8 cellular contexts compared by ENCODE assay signal in genomic region chr17:38869647-38870258, GRCh38. TPM values are rescaled to one million over a fixed set of nuclear protein-coding genes. Genes with fewer than 3 reads are reported as not detected.
DNase-seq lines count a peak whose midpoint lies in the region; ATAC-seq and TF ChIP-seq lines count a peak whose summit lies in the region.

LASP1 (plus strand) TSS chr17:38870058; CDS start chr17:38870190, 132 bp downstream.

- H3K27ac ChIP-seq in KMS-11 = peak within 1 kb of the TSS; percentile 74

- DNase-seq in DMS114 treated with DMSO at 0.1 percent for 48 hours (lab: John Stamatoyannopoulos, UW; ENCODE audit: unreplicated experiment) = peak; percentile 48
- peak; percentile 86 for DNase-seq in activated T-helper 2 cell treated with anti-CD3 and anti-CD28 coated beads, Interferon-gamma antibody, Interleukin-2, Interleukin-4, amounts not matched to agents 10 μg/mL and 5 μg/mL and 100 μg/mL, durations not matched to agents 14 hours and 24 hours and 36 hours (ENCODE audit: low spot score)
- DNase-seq in fibroblast of peridontal ligament (ENCODE audit: extremely low read depth) = peak; percentile 79
- peak; percentile 93 for DNase-seq in natural killer cell treated with Interleukin-12 subunit alpha and Interleukin-12 subunit beta and Interleukin-15 and Interleukin-18, amount 100 ng/mL, for 72 hours (ENCODE audit: low spot score)
- peak; percentile 92 for DNase-seq in stimulated activated naive CD8-positive, alpha-beta T cell treated with anti-CD3 and anti-CD28 coated beads, Interleukin-15, Interleukin-2, amounts not matched to agents 100 U/mL and 50 U/mL, for 24 hours

- H3K27me3 ChIP-seq in KMS-11 (ENCODE audit: insufficient read depth, low read depth) = no peaks in the 10 kb centered on the region

- H3K4me3 ChIP-seq in KMS-11 (IDR thresholded peaks at IDR 0.05; ENCODE audit: insufficient read depth, low read depth, low read length) = peak within 1 kb of the TSS; percentile 64

- peak within 1 kb of the TSS; percentile 62 for H3K9ac ChIP-seq in KMS-11

- peaks cover 18% of the 10 kb centered on the region for H3K36me3 Mint-ChIP-seq in activated T-helper 2 cell treated with anti-CD3 and anti-CD28 coated beads, Interferon-gamma antibody, Interleukin-2, Interleukin-4, amounts not matched to agents 10 μg/mL and 5 μg/mL and 100 μg/mL, durations not matched to agents 14 hours and 24 hours and 36 hours (ENCODE audit: low read depth)
- H3K36me3 Mint-ChIP-seq in natural killer cell treated with Interleukin-12 subunit alpha and Interleukin-12 subunit beta and Interleukin-15 and Interleukin-18, amount 100 ng/mL, for 72 hours = no peaks in the 10 kb centered on the region

- H3K4me1 ChIP-seq in KMS-11 (ENCODE audit: low read depth, poor library complexity, severe bottlenecking) = peaks cover 24% of the 10 kb centered on the region

- peaks cover 41% of the 10 kb centered on the region for H3K79me2 ChIP-seq in KMS-11 (ENCODE audit: insufficient read depth, low read depth)

- peak within 1 kb of the TSS; percentile 56 for H2AFZ ChIP-seq in KMS-11 (ENCODE audit: low read depth)

- peaks cover 43% of the 10 kb centered on the region for H3K4me1 Mint-ChIP-seq in activated T-helper 2 cell treated with anti-CD3 and anti-CD28 coated beads, Interferon-gamma antibody, Interleukin-2, Interleukin-4, amounts not matched to agents 10 μg/mL and 5 μg/mL and 100 μg/mL, durations not matched to agents 14 hours and 24 hours and 36 hours (ENCODE audit: low read depth)
- H3K4me1 Mint-ChIP-seq in natural killer cell treated with Interleukin-12 subunit alpha and Interleukin-12 subunit beta and Interleukin-15 and Interleukin-18, amount 100 ng/mL, for 72 hours (ENCODE audit: low read depth in 2 of 2) = peaks cover 54 to 55% of the 10 kb centered on the region in 2 donors

- intact Hi-C loops in activated T-helper 2 cell treated with anti-CD3 and anti-CD28 coated beads, Interferon-gamma antibody, Interleukin-2, Interleukin-4, amounts not matched to agents 10 μg/mL and 5 μg/mL and 100 μg/mL, durations not matched to agents 14 hours and 24 hours and 36 hours (cut with micrococcal nuclease) = loop anchor here (2.0 to 5.0 kb wide), 6 partner anchors 57 to 283 kb away; partner anchors contain the start of genes PIP4K2B, PLXDC1 and PSMB3

- no peaks in the 10 kb centered on the region for H3K9me3 Mint-ChIP-seq in activated T-helper 2 cell treated with anti-CD3 and anti-CD28 coated beads, Interferon-gamma antibody, Interleukin-2, Interleukin-4, amounts not matched to agents 10 μg/mL and 5 μg/mL and 100 μg/mL, durations not matched to agents 14 hours and 24 hours and 36 hours
- no peaks in the 10 kb centered on the region for H3K9me3 Mint-ChIP-seq in natural killer cell treated with Interleukin-12 subunit alpha and Interleukin-12 subunit beta and Interleukin-15 and Interleukin-18, amount 100 ng/mL, for 72 hours

- no peaks in the 10 kb centered on the region for H4K20me1 ChIP-seq in KMS-11 (ENCODE audit: insufficient read depth)

- H3K4me3 Mint-ChIP-seq in activated T-helper 2 cell treated with anti-CD3 and anti-CD28 coated beads, Interferon-gamma antibody, Interleukin-2, Interleukin-4, amounts not matched to agents 10 μg/mL and 5 μg/mL and 100 μg/mL, durations not matched to agents 14 hours and 24 hours and 36 hours (ENCODE audit: low read depth) = peak within 1 kb of the TSS; percentile 98
- peak within 1 kb of the TSS; percentile 95 for H3K4me3 Mint-ChIP-seq in natural killer cell treated with Interleukin-12 subunit alpha and Interleukin-12 subunit beta and Interleukin-15 and Interleukin-18, amount 100 ng/mL, for 72 hours

- no peak for TF ChIP-seq CTCF in KMS-11 (conservative IDR thresholded peaks at IDR 0.05; ENCODE audit: low read depth, low read length)

- no peaks in the 10 kb centered on the region for H3K36me3 ChIP-seq in KMS-11 (ENCODE audit: insufficient read depth)

- TF ChIP-seq POLR2A in Raji (IDR thresholded peaks at IDR 0.05; ENCODE audit: insufficient read depth, low read depth, low read length) = peak; percentile 88

- H3K27ac Mint-ChIP-seq in activated T-helper 2 cell treated with anti-CD3 and anti-CD28 coated beads, Interferon-gamma antibody, Interleukin-2, Interleukin-4, amounts not matched to agents 10 μg/mL and 5 μg/mL and 100 μg/mL, durations not matched to agents 14 hours and 24 hours and 36 hours = peak within 1 kb of the TSS; percentile 91
- peak within 1 kb of the TSS; percentile 95 to 97 for H3K27ac Mint-ChIP-seq in natural killer cell treated with Interleukin-12 subunit alpha and Interleukin-12 subunit beta and Interleukin-15 and Interleukin-18, amount 100 ng/mL, for 72 hours

- H3K4me2 ChIP-seq in KMS-11 = peak within 1 kb of the TSS; percentile 97

- peak; percentile 35 for ATAC-seq in GM21529 (IDR thresholded peaks at IDR 0.05; ENCODE audit: unreplicated experiment)
- peak; percentile 84 to 86 for ATAC-seq in natural killer cell treated with Interleukin-12 subunit alpha and Interleukin-12 subunit beta and Interleukin-15 and Interleukin-18, amount 100 ng/mL, for 72 hours
- peak; percentile 70 for ATAC-seq in stimulated activated naive CD8-positive, alpha-beta T cell treated with anti-CD3 and anti-CD28 coated beads, Interleukin-15, Interleukin-2, amounts not matched to agents 100 U/mL and 50 U/mL, for 24 hours

- H3K27me3 Mint-ChIP-seq in activated T-helper 2 cell treated with anti-CD3 and anti-CD28 coated beads, Interferon-gamma antibody, Interleukin-2, Interleukin-4, amounts not matched to agents 10 μg/mL and 5 μg/mL and 100 μg/mL, durations not matched to agents 14 hours and 24 hours and 36 hours (ENCODE audit: low read depth) = no peaks in the 10 kb centered on the region
- H3K27me3 Mint-ChIP-seq in natural killer cell treated with Interleukin-12 subunit alpha and Interleukin-12 subunit beta and Interleukin-15 and Interleukin-18, amount 100 ng/mL, for 72 hours = no peaks in the 10 kb centered on the region

RNA-seq across cellular contexts. Expression of gene LASP1, which starts in this region (rescaled TPM):
- total RNA-seq in activated T-helper 2 cell treated with anti-CD3 and anti-CD28 coated beads, Interferon-gamma antibody, Interleukin-2, Interleukin-4, amounts not matched to agents 10 μg/mL and 5 μg/mL and 100 μg/mL, durations not matched to agents 14 hours and 24 hours and 36 hours = 151 and 156 TPM in 2 replicates
- total RNA-seq in natural killer cell treated with Interleukin-12 subunit alpha and Interleukin-12 subunit beta and Interleukin-15 and Interleukin-18, amount 100 ng/mL, for 72 hours = 100 to 1,000 TPM; 214 to 390 TPM

Comparison
In these comparisons a context has a peak if more than half of its experiments do, and no peak if none do; other contexts are left out.
1. Peak in every context shown above with its lines: DNase-seq, ATAC-seq, H3K4me3 ChIP-seq and H3K27ac ChIP-seq.
2. ATAC-seq: peak in every context shown above with its lines; median percentile 85 in natural killer cell treated with Interleukin-12 subunit alpha and Interleukin-12 subunit beta and Interleukin-15 and Interleukin-18, amount 100 ng/mL, for 72 hours; 70 in stimulated activated naive CD8-positive, alpha-beta T cell treated with anti-CD3 and anti-CD28 coated beads, Interleukin-15, Interleukin-2, amounts not matched to agents 100 U/mL and 50 U/mL, for 24 hours; 35 in GM21529.